In genomic region chrX:120428309-120428708, GRCh38 we compare ENCODE assay signal across 25 cellular contexts. TPM values are rescaled to one million over a fixed set of nuclear protein-coding genes. Genes with fewer than 3 reads are reported as not detected.
DNase-seq lines count a peak whose midpoint lies in the region; ATAC-seq and TF ChIP-seq lines count a peak whose summit lies in the region.
"Had no signal": no experiment of that assay in that cellular context is flagged by ENCODE, and none has a peak within 500 bp of the region (broad histone marks: within the 10 kb centered on the region; RNA-seq: fewer than 3 reads in every experiment).

No MANE protein-coding gene starts in this region.

- H3K9ac ChIP-seq in endodermal cell (ENCODE audit: extremely low read depth, low read length, poor library complexity, severe bottlenecking) (no peak overlapping the region), mesendoderm (ENCODE audit: low read length) (no peak overlapping the region)

- H2BK120ac ChIP-seq in mesendoderm (ENCODE audit: low read depth, low read length): no peak overlapping the region

- no peaks in the 10 kb centered on the region for H3K27me3 ChIP-seq in endodermal cell (ENCODE audit: control insufficient read depth, insufficient read depth, low read length, poor library complexity, severe bottlenecking)
- H3K27me3 ChIP-seq in mesendoderm (ENCODE audit: insufficient read depth, low read length, poor library complexity): no peaks in the 10 kb centered on the region
- H3K27me3 ChIP-seq: BE2C, MG63, transverse colon had no signal

- no peaks in the 10 kb centered on the region for H3K9me3 ChIP-seq in endodermal cell (ENCODE audit: control insufficient read depth, low read length)
- H3K9me3 ChIP-seq: BE2C, heart right ventricle, MG63, transverse colon had no signal

- H3K4me1 Mint-ChIP-seq in Calu3 (ENCODE audit: low read depth, unreplicated experiment) (peaks cover 17% of the 10 kb centered on the region), endodermal cell (peaks cover 20% of the 10 kb centered on the region), osteocyte (ENCODE audit: unreplicated experiment) (peaks cover 35% of the 10 kb centered on the region)
- H3K4me1 Mint-ChIP-seq: neural crest cell had no signal

- no peaks in the 10 kb centered on the region for H3K36me3 ChIP-seq in endodermal cell (ENCODE audit: control insufficient read depth, insufficient read depth, low read length)
- H3K36me3 ChIP-seq in mesendoderm (ENCODE audit: control insufficient read depth, insufficient read depth, low read length): no peaks in the 10 kb centered on the region
- H3K36me3 ChIP-seq: BE2C, MG63, transverse colon had no signal

- no peak overlapping the region for H4K5ac ChIP-seq in mesendoderm (ENCODE audit: low read length)

- H4K8ac ChIP-seq in mesendoderm (ENCODE audit: low read depth, low read length): no peak overlapping the region

- H3K27ac Mint-ChIP-seq in Calu3 (ENCODE audit: unreplicated experiment) (no peak overlapping the region), endodermal cell (no peak overlapping the region), osteocyte (ENCODE audit: unreplicated experiment) (no peak overlapping the region)
- H3K27ac Mint-ChIP-seq: H9; stimulated activated naive B cell treated with anti-CD40 and anti-IgM and Interleukin-4, amounts not matched to agents 10 μg/mL and 1 μg/mL and 100 μg/mL, for 72 hours; T-helper 17 cell had no signal

- intact Hi-C loops in Calu3 (cut with micrococcal nuclease; ENCODE audit: unreplicated experiment): loop anchor here (5.0 kb wide), 1 partner anchor 39 kb away; the partner anchor contains the start of gene LAMP2

- H3K36me3 Mint-ChIP-seq in Calu3 (ENCODE audit: insufficient read depth, unreplicated experiment): no peaks in the 10 kb centered on the region
- no peaks in the 10 kb centered on the region for H3K36me3 Mint-ChIP-seq in endodermal cell (ENCODE audit: low read depth)
- H3K36me3 Mint-ChIP-seq in osteocyte (ENCODE audit: unreplicated experiment): peaks cover 5% of the 10 kb centered on the region

- no TSS peak for BruUV-seq in Calu3 (replicated peaks; lab: Mats Ljungman, UMichigan)

- CTCF ChIA-PET in Calu3 (lab: Charles Lee): no interaction called here

- H3K27ac ChIP-seq in endodermal cell (ENCODE audit: low read depth, low read length) (no peak overlapping the region), mesendoderm (ENCODE audit: low read depth, low read length) (no peak overlapping the region)
- H3K27ac ChIP-seq: coronary artery, heart right ventricle, transverse colon had no signal

- no peak overlapping the region for H3K18ac ChIP-seq in mesendoderm (ENCODE audit: low read length)

- H3K4me1 ChIP-seq in endodermal cell (ENCODE audit: control insufficient read depth, insufficient read depth, low read length) (no peaks in the 10 kb centered on the region), mesendoderm (ENCODE audit: control insufficient read depth, low read depth, low read length) (no peaks in the 10 kb centered on the region)
- H3K4me1 ChIP-seq: BE2C had no signal

- no peaks in the 10 kb centered on the region for H3K79me2 ChIP-seq in mesendoderm (ENCODE audit: control insufficient read depth, insufficient read depth, low read length)

- no peak overlapping the region for H3K56ac ChIP-seq in mesendoderm (ENCODE audit: low read length)

- DNase-seq in Calu3: peak; percentile 2
- peak; percentile 11 for DNase-seq in NCI-H69 (lab: John Stamatoyannopoulos, UW)
- no peak for DNase-seq in endodermal cell
- DNase-seq in mesendoderm: peak; percentile 83
- no peak for DNase-seq in osteocyte (ENCODE audit: extremely low spot score, unreplicated experiment)
- DNase-seq: activated gamma-delta T cell treated with Interleukin-2 at 50 U/mL for 16 hours; aorta; BE2C; DMS53; H9; heart right ventricle; islet precursor cell; MG63; NCI-H1694 treated with DMSO at 0.1 percent for 48 hours; NCI-H446 treated with DMSO at 0.1 percent for 48 hours; SIG-M5; stimulated activated CD4-positive, alpha-beta T cell treated with anti-CD3 and anti-CD28 coated beads, Interleukin-15, amount 100 ng/mL, for 24 hours; stimulated activated naive B cell treated with anti-CD40 and anti-IgM and Interleukin-4, amounts not matched to agents 10 μg/mL and 1 μg/mL and 100 μg/mL, for 72 hours; T-helper 17 cell; transverse colon had no signal

- no peak overlapping the region for H3K4me2 ChIP-seq in mesendoderm (ENCODE audit: low read length)

- no peak overlapping the region for H3K4ac ChIP-seq in mesendoderm (ENCODE audit: low read depth, low read length)

- no peak overlapping the region for H2BK5ac ChIP-seq in mesendoderm (ENCODE audit: low read length)

- H3K23ac ChIP-seq in mesendoderm (ENCODE audit: low read length): no peak overlapping the region

- ATAC-seq in HG03159 (IDR thresholded peaks at IDR 0.05; ENCODE audit: unreplicated experiment) (no peak), HG03442 (IDR thresholded peaks at IDR 0.05; ENCODE audit: unreplicated experiment) (no peak)
- ATAC-seq: activated CD4-positive, CD25-positive, alpha-beta regulatory T cell treated with anti-CD3 and anti-CD28 coated beads, Interleukin-2, amount 50 U/mL, for 24 hours; stimulated activated naive B cell treated with anti-CD40 and anti-IgM and Interleukin-4, amounts not matched to agents 10 μg/mL and 1 μg/mL and 100 μg/mL, for 72 hours; T-helper 17 cell had no signal

- H3K9me3 Mint-ChIP-seq in Calu3 (ENCODE audit: low read depth, unreplicated experiment) (no peaks in the 10 kb centered on the region), endodermal cell (peaks cover 42% of the 10 kb centered on the region), osteocyte (ENCODE audit: unreplicated experiment) (peaks cover 12% of the 10 kb centered on the region)
- H3K9me3 Mint-ChIP-seq: neural crest cell; stimulated activated naive B cell treated with anti-CD40 and anti-IgM and Interleukin-4, amounts not matched to agents 10 μg/mL and 1 μg/mL and 100 μg/mL, for 72 hours had no signal

- no peak overlapping the region for H2BK15ac ChIP-seq in mesendoderm (replicated peaks; ENCODE audit: low read depth)

- no peaks in the 10 kb centered on the region for H3K79me1 ChIP-seq in mesendoderm (ENCODE audit: low read length)

- H3K27me3 Mint-ChIP-seq in Calu3 (ENCODE audit: unreplicated experiment) (no peaks in the 10 kb centered on the region), endodermal cell (ENCODE audit: insufficient read depth) (no peaks in the 10 kb centered on the region), osteocyte (ENCODE audit: unreplicated experiment) (no peaks in the 10 kb centered on the region)
- H3K27me3 Mint-ChIP-seq: stimulated activated naive B cell treated with anti-CD40 and anti-IgM and Interleukin-4, amounts not matched to agents 10 μg/mL and 1 μg/mL and 100 μg/mL, for 72 hours; T-helper 17 cell had no signal

- TF ChIP-seq CTCF in Calu3 (IDR thresholded peaks at IDR 0.05; ENCODE audit: unreplicated experiment) (no peak), endodermal cell (conservative IDR thresholded peaks at IDR 0.05) (no peak), osteocyte (IDR thresholded peaks at IDR 0.05) (no peak)

- no peak overlapping the region for H2AK5ac ChIP-seq in mesendoderm (ENCODE audit: low read length)

- H3K4me3 Mint-ChIP-seq in Calu3 (ENCODE audit: low read depth, unreplicated experiment) (no peak overlapping the region), endodermal cell (no peak overlapping the region), osteocyte (ENCODE audit: unreplicated experiment) (no peak overlapping the region)
- H3K4me3 Mint-ChIP-seq: H9; neural crest cell; stimulated activated naive B cell treated with anti-CD40 and anti-IgM and Interleukin-4, amounts not matched to agents 10 μg/mL and 1 μg/mL and 100 μg/mL, for 72 hours; T-helper 17 cell had no signal

- H3K4me3 ChIP-seq in endodermal cell (ENCODE audit: low read length) (peak overlapping the region; percentile 62), mesendoderm (ENCODE audit: low read length) (no peak overlapping the region)
- H3K4me3 ChIP-seq: coronary artery, heart right ventricle, MG63, transverse colon had no signal

- WGBS in endodermal cell (ENCODE audit: insufficient coverage in 1 of 2, insufficient read length in 1 of 2), 2 experiments: 11 to 75% methylated on average over 1 to 2 of the region's 2 CpGs
- no CpG with 5 or more reads among the region's 2 CpGs for WGBS in mesendoderm (ENCODE audit: extremely low coverage, insufficient coverage, low lambda C conversion rate)

RNA-seq across cellular contexts. Expression of gene LAMP2, which starts 40.8 kb away (rescaled TPM):
- total RNA-seq in Calu3 (2022) (120 and 132 TPM in 2 replicates), endodermal cell (10 to 100 TPM; 33.5 to 34.7 TPM), osteocyte (206 and 214 TPM in 2 replicates)
- polyA plus RNA-seq in endodermal cell (2013, experiment 1 of 2): 62.3 TPM
- polyA plus RNA-seq in endodermal cell (2013, experiment 2 of 2): 60.8 TPM
- polyA plus RNA-seq in mesendoderm (2013, experiment 1 of 2): 26.2 TPM
- 26.5 TPM for polyA plus RNA-seq in mesendoderm (2013, experiment 2 of 2)

Comparison
In these comparisons a context has a peak if more than half of its experiments do, and no peak if none do; other contexts are left out.
1. DNase-seq: peak in Calu3 (single experiment), NCI-H69 (single experiment) and mesendoderm (single experiment); none in endodermal cell (single experiment) and osteocyte (single experiment).